In the genomic region with DNA sequence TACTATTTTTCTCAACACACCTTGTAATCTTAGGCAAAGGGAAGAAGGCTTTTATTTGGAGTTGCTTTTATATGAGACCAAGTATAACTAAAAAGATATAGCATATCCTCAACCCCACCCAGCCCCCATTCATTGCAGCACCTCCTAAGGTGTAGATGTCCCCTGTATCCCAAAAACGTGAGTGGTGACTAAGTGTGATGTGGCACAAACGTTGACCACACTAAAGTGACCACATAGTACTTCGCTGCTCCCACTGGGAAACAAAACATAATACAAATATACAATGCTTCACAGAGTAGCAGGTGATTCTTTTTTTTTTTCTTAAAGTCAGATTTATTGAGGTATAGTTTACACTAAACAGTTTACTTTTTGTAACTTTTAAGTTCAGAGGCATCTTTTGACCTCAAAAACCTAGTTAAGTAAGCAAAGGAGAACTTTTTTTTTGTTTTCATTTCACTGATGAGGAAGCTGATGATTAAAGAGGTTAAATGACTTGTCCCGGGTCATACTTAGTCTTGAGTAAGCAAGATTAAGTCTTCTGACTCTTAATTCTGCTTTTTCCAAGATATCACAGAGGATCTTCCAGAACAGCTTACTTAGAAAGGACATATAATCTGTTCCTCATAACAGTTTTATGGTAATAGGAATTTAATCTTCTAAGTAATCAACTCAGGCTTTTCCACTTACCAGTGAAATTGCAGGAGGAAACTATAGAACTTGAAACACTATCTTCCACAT, we compare ENCODE assay signal across 31 cellular contexts.
DNase-seq lines count a peak whose midpoint lies in the region; ATAC-seq and TF ChIP-seq lines count a peak whose summit lies in the region.
"Had no signal": no experiment of that assay in that cellular context is flagged by ENCODE, and none has a peak within 500 bp of the region (broad histone marks: within the 10 kb centered on the region; RNA-seq: fewer than 3 reads in every experiment).

No MANE protein-coding gene starts in this region.

- H3K4me1 ChIP-seq in OCI-LY1 (ENCODE audit: insufficient read depth, low read length, severe bottlenecking) (peaks cover 42% of the 10 kb centered on the region), SK-N-SH (ENCODE audit: control insufficient read depth in 1 of 2, insufficient read depth in 2 of 2, low read depth in 1 of 2, low read length in 1 of 2) (no peaks in the 10 kb centered on the region)
- H3K4me1 ChIP-seq: breast epithelium, SJSA1, suprapubic skin had no signal

- H3K36me3 Mint-ChIP-seq in activated CD4-positive, alpha-beta memory T cell treated with anti-CD3 and anti-CD28 coated beads for 36 hours, result no peaks in the 10 kb centered on the region
- H3K36me3 Mint-ChIP-seq in activated CD4-positive, alpha-beta memory T cell treated with anti-CD3 and anti-CD28 coated beads, Interleukin-2, amount 10 ng/mL, durations not matched to agents 7 days and 5 days (ENCODE audit: low read depth), result peaks cover 2% of the 10 kb centered on the region
- no peaks in the 10 kb centered on the region for H3K36me3 Mint-ChIP-seq in dendritic cell treated with granulocyte-macrophage colony-stimulating factor and Interleukin-4, amounts not matched to agents 40 ng/mL and 50 ng/mL, for 4 days (ENCODE audit: low read depth)
- H3K36me3 Mint-ChIP-seq: CD4-positive, CD25-positive, alpha-beta regulatory T cell had no signal

- H3K4me3 ChIP-seq in OCI-LY1 (ENCODE audit: low read depth, low read length, poor library complexity, severe bottlenecking) (no peak overlapping the region), SK-N-SH (ENCODE audit: low read depth in 2 of 2, low read length in 1 of 2) (no peak overlapping the region)
- H3K4me3 ChIP-seq: breast epithelium, GM23248, MG63, SJSA1, suprapubic skin, upper lobe of left lung had no signal

- H3K27ac Mint-ChIP-seq in activated CD4-positive, alpha-beta memory T cell treated with anti-CD3 and anti-CD28 coated beads for 36 hours, result no peak overlapping the region
- no peak overlapping the region for H3K27ac Mint-ChIP-seq in activated CD4-positive, alpha-beta memory T cell treated with anti-CD3 and anti-CD28 coated beads, Interleukin-2, amount 10 ng/mL, durations not matched to agents 7 days and 5 days
- peak overlapping the region; percentile 76 for H3K27ac Mint-ChIP-seq in dendritic cell treated with granulocyte-macrophage colony-stimulating factor and Interleukin-4, amounts not matched to agents 40 ng/mL and 50 ng/mL, for 4 days
- H3K27ac Mint-ChIP-seq: CD4-positive, CD25-positive, alpha-beta regulatory T cell; nephron had no signal

- H3K27me3 ChIP-seq in OCI-LY1 (ENCODE audit: insufficient read depth, low read length) (no peaks in the 10 kb centered on the region), SK-N-SH (ENCODE audit: insufficient read depth) (no peaks in the 10 kb centered on the region)
- H3K27me3 ChIP-seq: breast epithelium, MG63, suprapubic skin, upper lobe of left lung had no signal

- no peak for ATAC-seq in HG02973 (IDR thresholded peaks at IDR 0.05; ENCODE audit: unreplicated experiment)
- ATAC-seq: left cardiac atrium had no signal

- peaks cover 3% of the 10 kb centered on the region; the same call in 1 of the 2 replicates for H3K9me3 ChIP-seq in OCI-LY1 (ENCODE audit: low read length)
- no peaks in the 10 kb centered on the region for H3K9me3 ChIP-seq in SK-N-SH
- H3K9me3 ChIP-seq: breast epithelium, MG63, SJSA1, suprapubic skin, upper lobe of left lung had no signal

- peaks cover 21% of the 10 kb centered on the region for H3K4me1 Mint-ChIP-seq in activated CD4-positive, alpha-beta memory T cell treated with anti-CD3 and anti-CD28 coated beads for 36 hours (ENCODE audit: low read depth)
- H3K4me1 Mint-ChIP-seq in activated CD4-positive, alpha-beta memory T cell treated with anti-CD3 and anti-CD28 coated beads, Interleukin-2, amount 10 ng/mL, durations not matched to agents 7 days and 5 days, result peaks cover 12% of the 10 kb centered on the region
- H3K4me1 Mint-ChIP-seq in dendritic cell treated with granulocyte-macrophage colony-stimulating factor and Interleukin-4, amounts not matched to agents 40 ng/mL and 50 ng/mL, for 4 days (ENCODE audit: low read depth), result peaks cover 28% of the 10 kb centered on the region
- H3K4me1 Mint-ChIP-seq: nephron had no signal

- DNase-seq in activated CD4-positive, alpha-beta memory T cell treated with anti-CD3 and anti-CD28 coated beads for 36 hours, result peak; percentile 20
- DNase-seq in activated CD4-positive, alpha-beta memory T cell treated with anti-CD3 and anti-CD28 coated beads, Interleukin-2, amount 10 ng/mL, durations not matched to agents 7 days and 5 days, result no peak
- DNase-seq in activated CD8-positive, alpha-beta memory T cell treated with anti-CD3 and anti-CD28 coated beads, Interleukin-2, amount 50 U/mL, for 48 hours, result no peak
- DNase-seq in stimulated activated CD4-positive, alpha-beta T cell treated with anti-CD3 and anti-CD28 coated beads, Interleukin-15, amount 100 ng/mL, for 24 hours, result no peak
- no peak for DNase-seq in SK-N-SH
- DNase-seq: activated CD4-positive, alpha-beta T cell treated with anti-CD3 and anti-CD28 coated beads, Interleukin-2, amount 50 U/mL, for 4 hours; activated CD4-positive, CD25-positive, alpha-beta regulatory T cell; activated naive CD4-positive, alpha-beta T cell treated with anti-CD3 and anti-CD28 coated beads, Interleukin-2, amount 50 U/mL, for 16 hours; Calu3; CD4-positive, CD25-positive, alpha-beta regulatory T cell; DMS79 treated with DMSO at 0.1 percent for 48 hours; GDM1; GM23248; hypothalamus; left cardiac atrium; MG63; NCI-H1436; NCI-H2081 treated with DMSO at 0.1 percent for 48 hours; NCI-H2227 treated with DMSO at 0.1 percent for 48 hours; NCI-H69; stimulated activated naive CD4-positive, alpha-beta T cell treated with Interleukin-2 at 50 U/mL for 16 hours; T-helper 1 cell; upper lobe of left lung had no signal

- no peak overlapping the region for H2AFZ ChIP-seq in OCI-LY1 (ENCODE audit: low read length)
- H2AFZ ChIP-seq in SK-N-SH (ENCODE audit: low read depth), result no peak overlapping the region
- H2AFZ ChIP-seq: GM23248 had no signal

- no peak overlapping the region for H3K4me2 ChIP-seq in OCI-LY1 (ENCODE audit: low read length)
- H3K4me2 ChIP-seq in SK-N-SH, result no peak overlapping the region

- 18% methylated on average over 4 of the region's 4 CpGs for WGBS in SK-N-SH (ENCODE audit: low lambda C conversion rate)

- H4K20me1 ChIP-seq in OCI-LY1 (ENCODE audit: insufficient read depth, low read length) (no peaks in the 10 kb centered on the region), SK-N-SH (ENCODE audit: insufficient read depth) (no peaks in the 10 kb centered on the region)

- H3K9me2 ChIP-seq in OCI-LY1 (ENCODE audit: low read depth, low read length) (no peaks in the 10 kb centered on the region), SK-N-SH (no peaks in the 10 kb centered on the region)

- no peaks in the 10 kb centered on the region for H3K27me3 Mint-ChIP-seq in activated CD4-positive, alpha-beta memory T cell treated with anti-CD3 and anti-CD28 coated beads for 36 hours
- no peaks in the 10 kb centered on the region for H3K27me3 Mint-ChIP-seq in activated CD4-positive, alpha-beta memory T cell treated with anti-CD3 and anti-CD28 coated beads, Interleukin-2, amount 10 ng/mL, durations not matched to agents 7 days and 5 days
- H3K27me3 Mint-ChIP-seq in dendritic cell treated with granulocyte-macrophage colony-stimulating factor and Interleukin-4, amounts not matched to agents 40 ng/mL and 50 ng/mL, for 4 days, result no peaks in the 10 kb centered on the region
- H3K27me3 Mint-ChIP-seq: CD4-positive, CD25-positive, alpha-beta regulatory T cell had no signal

- H3F3A ChIP-seq in OCI-LY1 (ENCODE audit: insufficient read depth, low read length) (peaks cover 6% of the 10 kb centered on the region; the same call in 1 of the 2 replicates), SK-N-SH (replicated peaks; ENCODE audit: insufficient read depth) (no peaks in the 10 kb centered on the region)

- H3K36me3 ChIP-seq in OCI-LY1 (ENCODE audit: insufficient read depth, low read length) (no peaks in the 10 kb centered on the region), SK-N-SH (replicated peaks in 1 of 2; ENCODE audit: control insufficient read depth in 1 of 2, insufficient read depth in 2 of 2, low read length in 1 of 2) (no peaks in the 10 kb centered on the region)
- H3K36me3 ChIP-seq: breast epithelium, MG63, SJSA1, suprapubic skin, upper lobe of left lung had no signal

- no peaks in the 10 kb centered on the region for H3K79me2 ChIP-seq in OCI-LY1 (ENCODE audit: insufficient read depth, low read length)
- no peaks in the 10 kb centered on the region for H3K79me2 ChIP-seq in SK-N-SH (ENCODE audit: insufficient read depth)

- CTCF ChIA-PET in activated CD4-positive, alpha-beta memory T cell treated with anti-CD3 and anti-CD28 coated beads for 36 hours (lab: Charles Lee), result no interaction called here
- CTCF ChIA-PET in activated CD4-positive, alpha-beta memory T cell treated with anti-CD3 and anti-CD28 coated beads, Interleukin-2, amount 10 ng/mL, durations not matched to agents 7 days and 5 days (lab: Charles Lee), result no interaction called here
- CTCF ChIA-PET in SK-N-SH (lab: Yijun Ruan, JAX), result no interaction called here

- H3K9me3 Mint-ChIP-seq in activated CD4-positive, alpha-beta memory T cell treated with anti-CD3 and anti-CD28 coated beads for 36 hours, result no peaks in the 10 kb centered on the region
- H3K9me3 Mint-ChIP-seq in activated CD4-positive, alpha-beta memory T cell treated with anti-CD3 and anti-CD28 coated beads, Interleukin-2, amount 10 ng/mL, durations not matched to agents 7 days and 5 days, result peaks cover 4% of the 10 kb centered on the region
- peaks cover 9% of the 10 kb centered on the region for H3K9me3 Mint-ChIP-seq in dendritic cell treated with granulocyte-macrophage colony-stimulating factor and Interleukin-4, amounts not matched to agents 40 ng/mL and 50 ng/mL, for 4 days

- TF ChIP-seq CTCF in OCI-LY1 (IDR thresholded peaks at IDR 0.05; ENCODE audit: low read length) (no peak), SK-N-SH (IDR thresholded peaks at IDR 0.05) (no peak)

- TF ChIP-seq EP300 in SK-N-SH (IDR thresholded peaks at IDR 0.05; ENCODE audit: borderline replicate concordance in 1 of 2, low read depth in 1 of 2, low read length in 1 of 2), result no peak

- POLR2A ChIA-PET in activated CD4-positive, alpha-beta memory T cell treated with anti-CD3 and anti-CD28 coated beads for 36 hours (lab: Charles Lee), result no interaction called here
- POLR2A ChIA-PET in activated CD4-positive, alpha-beta memory T cell treated with anti-CD3 and anti-CD28 coated beads, Interleukin-2, amount 10 ng/mL, durations not matched to agents 7 days and 5 days (lab: Charles Lee), result no interaction called here
- POLR2A ChIA-PET in SK-N-SH (lab: Yijun Ruan, JAX), result no interaction called here

- H3K9ac ChIP-seq in OCI-LY1 (ENCODE audit: low read length) (no peak overlapping the region), SK-N-SH (no peak overlapping the region)
- H3K9ac ChIP-seq: GM23248 had no signal

- H3K27ac ChIP-seq in OCI-LY1 (ENCODE audit: low read depth, low read length, poor library complexity, severe bottlenecking) (peak overlapping the region; percentile 48), SK-N-SH (ENCODE audit: low read depth in 2 of 2, low read length in 1 of 2) (no peak overlapping the region)
- H3K27ac ChIP-seq: breast epithelium, GM23248, RWPE1, SJSA1, suprapubic skin, upper lobe of left lung had no signal

- no peak overlapping the region for H3K4me3 Mint-ChIP-seq in activated CD4-positive, alpha-beta memory T cell treated with anti-CD3 and anti-CD28 coated beads for 36 hours
- H3K4me3 Mint-ChIP-seq in activated CD4-positive, alpha-beta memory T cell treated with anti-CD3 and anti-CD28 coated beads, Interleukin-2, amount 10 ng/mL, durations not matched to agents 7 days and 5 days, result no peak overlapping the region
- no peak overlapping the region for H3K4me3 Mint-ChIP-seq in dendritic cell treated with granulocyte-macrophage colony-stimulating factor and Interleukin-4, amounts not matched to agents 40 ng/mL and 50 ng/mL, for 4 days
- H3K4me3 Mint-ChIP-seq: CD4-positive, CD25-positive, alpha-beta regulatory T cell; nephron had no signal

- TF ChIP-seq RAD21 in SK-N-SH (IDR thresholded peaks at IDR 0.05; ENCODE audit: low read length), result no peak

- intact Hi-C loops in activated CD4-positive, alpha-beta memory T cell treated with anti-CD3 and anti-CD28 coated beads for 36 hours (cut with micrococcal nuclease), result no loop called here
- intact Hi-C loops in dendritic cell treated with granulocyte-macrophage colony-stimulating factor and Interleukin-4, amounts not matched to agents 40 ng/mL and 50 ng/mL, for 4 days (cut with micrococcal nuclease), result no loop called here
